Comparison of ENCODE assay signal across 16 cellular contexts in genomic region chr7:141475678-141476077, GRCh38.
"Had no signal": no experiment of that assay in that cellular context is flagged by ENCODE, and none has a peak within 500 bp of the region (broad histone marks: within the 10 kb centered on the region; RNA-seq: fewer than 3 reads in every experiment).

No MANE protein-coding gene starts in this region.

- H3K36me3 Mint-ChIP-seq: activated naive CD4-positive, alpha-beta T cell treated with anti-CD3 and anti-CD28 coated beads, Interleukin-2, amount 50 U/mL, for 72 hours; natural killer cell had no signal

- H3K4me1 Mint-ChIP-seq: activated T-helper 17 cell treated with anti-CD3 and anti-CD28 coated beads, Interleukin-2, amount 50 U/mL, for 72 hours; central memory CD8-positive, alpha-beta T cell; natural killer cell had no signal

- H3K4me3 Mint-ChIP-seq: activated T-helper 17 cell treated with anti-CD3 and anti-CD28 coated beads, Interleukin-2, amount 50 U/mL, for 72 hours; central memory CD8-positive, alpha-beta T cell; natural killer cell; WTC11 had no signal

- DNase-seq: activated T-cell treated with anti-CD3 and anti-CD28 coated beads, Interleukin-2, amount 50 U/mL, for 1 hour; effector memory CD4-positive, alpha-beta T cell; gastrocnemius medialis; heart left ventricle; left cardiac atrium; midbrain; natural killer cell; stimulated activated CD4-positive, alpha-beta T cell treated with anti-CD3 and anti-CD28 coated beads, Interleukin-4, amount 100 ng/mL, for 4 hours; stimulated activated naive CD8-positive, alpha-beta T cell treated with anti-CD3 and anti-CD28 coated beads, Interleukin-15, Interleukin-2, amounts not matched to agents 100 U/mL and 50 U/mL, for 24 hours; T-helper 2 cell; upper lobe of left lung had no signal

- H3K27ac Mint-ChIP-seq: activated naive CD4-positive, alpha-beta T cell treated with anti-CD3 and anti-CD28 coated beads, Interleukin-2, amount 50 U/mL, for 72 hours; activated T-helper 17 cell treated with anti-CD3 and anti-CD28 coated beads, Interleukin-2, amount 50 U/mL, for 72 hours; natural killer cell; progenitor cell of endocrine pancreas; WTC11 had no signal

- H3K9me3 Mint-ChIP-seq: activated naive CD4-positive, alpha-beta T cell treated with anti-CD3 and anti-CD28 coated beads, Interleukin-2, amount 50 U/mL, for 72 hours; activated T-helper 17 cell treated with anti-CD3 and anti-CD28 coated beads, Interleukin-2, amount 50 U/mL, for 72 hours; central memory CD8-positive, alpha-beta T cell; natural killer cell; WTC11 had no signal

- ATAC-seq: activated naive CD4-positive, alpha-beta T cell treated with anti-CD3 and anti-CD28 coated beads, Interleukin-2, amount 50 U/mL, for 72 hours; activated T-helper 17 cell treated with anti-CD3 and anti-CD28 coated beads, Interleukin-2, amount 50 U/mL, for 72 hours; gastrocnemius medialis; heart left ventricle; natural killer cell; stimulated activated naive CD8-positive, alpha-beta T cell treated with anti-CD3 and anti-CD28 coated beads, Interleukin-15, Interleukin-2, amounts not matched to agents 100 U/mL and 50 U/mL, for 24 hours; WTC11 had no signal
